In the genomic region with DNA sequence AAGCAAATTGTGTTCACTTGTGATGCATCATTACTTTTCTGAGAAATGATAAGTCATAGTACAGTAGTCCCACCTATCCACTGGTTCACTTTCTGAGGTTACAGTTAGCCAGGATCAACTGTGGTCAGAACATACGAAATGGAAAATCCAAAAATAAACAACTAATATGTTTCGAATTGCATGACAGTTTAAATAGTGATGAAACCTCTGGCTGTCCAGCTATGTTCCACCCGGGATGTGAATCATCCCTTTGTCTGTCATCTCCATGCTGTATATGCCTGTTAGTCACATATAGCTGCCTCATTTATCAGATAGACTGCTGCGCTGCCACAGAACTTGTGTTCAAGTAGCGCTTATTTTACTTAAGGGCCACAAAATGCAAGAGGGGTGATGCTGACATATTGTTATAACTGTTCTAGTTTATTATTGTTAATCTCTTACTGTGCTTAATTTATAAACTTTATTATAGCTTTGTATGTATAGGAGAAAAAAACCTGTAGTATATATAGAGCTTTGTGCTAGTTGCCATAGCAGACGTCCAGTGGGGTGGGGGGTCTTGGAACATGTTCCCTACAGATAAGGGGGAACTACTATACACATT, we compare ENCODE assay signal across 1 cellular context.
TF ChIP-seq lines count a peak whose summit lies in the region.

No MANE protein-coding gene starts in this region.

TF ChIP-seq in K562, 482 proteins besides CTCF, POLR2A, EP300 and RAD21 (continued from another document and continues in another):
- peak; percentile 57; the same call in 1 of the 2 replicates for TF ChIP-seq CC2D1A (IDR thresholded peaks at IDR 0.05)
- TF ChIP-seq NFRKB (IDR thresholded peaks at IDR 0.05; ENCODE audit: low read depth): peak; percentile 52; the same call in 1 of the 2 replicates
- peak; percentile 91 for TF ChIP-seq SMARCB1 (IDR thresholded peaks at IDR 0.05; ENCODE audit: insufficient read length, low read depth)
- TF ChIP-seq ETV1 (tag; conservative IDR thresholded peaks at IDR 0.05; ENCODE audit: low read depth): 0 out of 2 replicates have a peak, but pooled peaks have one; percentile 44
- TF ChIP-seq, protein P1, sequence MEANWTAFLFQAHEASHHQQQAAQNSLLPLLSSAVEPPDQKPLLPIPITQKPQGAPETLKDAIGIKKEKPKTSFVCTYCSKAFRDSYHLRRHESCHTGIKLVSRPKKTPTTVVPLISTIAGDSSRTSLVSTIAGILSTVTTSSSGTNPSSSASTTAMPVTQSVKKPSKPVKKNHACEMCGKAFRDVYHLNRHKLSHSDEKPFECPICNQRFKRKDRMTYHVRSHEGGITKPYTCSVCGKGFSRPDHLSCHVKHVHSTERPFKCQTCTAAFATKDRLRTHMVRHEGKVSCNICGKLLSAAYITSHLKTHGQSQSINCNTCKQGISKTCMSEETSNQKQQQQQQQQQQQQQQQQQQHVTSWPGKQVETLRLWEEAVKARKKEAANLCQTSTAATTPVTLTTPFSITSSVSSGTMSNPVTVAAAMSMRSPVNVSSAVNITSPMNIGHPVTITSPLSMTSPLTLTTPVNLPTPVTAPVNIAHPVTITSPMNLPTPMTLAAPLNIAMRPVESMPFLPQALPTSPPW (CRISPR knock-in tag; IDR thresholded peaks at IDR 0.05): no peak
- TF ChIP-seq TAF15 (IDR thresholded peaks at IDR 0.05; ENCODE audit: low read depth, low read length): no peak
- TF ChIP-seq CREM (IDR thresholded peaks at IDR 0.05; ENCODE audit: low read depth): peak; percentile 74; the same call in 1 of the 2 replicates
- TF ChIP-seq ARHGAP35 (IDR thresholded peaks at IDR 0.05; ENCODE audit: partially characterized antibody): no peak
- TF ChIP-seq ZNF766 (CRISPR knock-in tag; conservative IDR thresholded peaks at IDR 0.05): 0 out of 2 replicates have a peak, but pooled peaks have one; percentile 82
- TF ChIP-seq MEIS2 (IDR thresholded peaks at IDR 0.05; ENCODE audit: partially characterized antibody): peak; percentile 99
- peak; percentile 94 for TF ChIP-seq SMARCE1 (IDR thresholded peaks at IDR 0.05)
- no peak for TF ChIP-seq ZNF696 (CRISPR knock-in tag; conservative IDR thresholded peaks at IDR 0.05)
- peak; percentile 91 for TF ChIP-seq LEF1 (IDR thresholded peaks at IDR 0.05)
- TF ChIP-seq STAT5A (IDR thresholded peaks at IDR 0.05; ENCODE audit: borderline replicate concordance, low read length): peak; percentile 42; the same call in 1 of the 2 replicates
- TF ChIP-seq MEF2D (tag; conservative IDR thresholded peaks at IDR 0.05; ENCODE audit: low read depth): peak; percentile 97
- TF ChIP-seq ESRRA (IDR thresholded peaks at IDR 0.05; ENCODE audit: borderline replicate concordance, low read depth): peak; percentile 15; the same call in 1 of the 2 replicates
- TF ChIP-seq, protein P2, sequence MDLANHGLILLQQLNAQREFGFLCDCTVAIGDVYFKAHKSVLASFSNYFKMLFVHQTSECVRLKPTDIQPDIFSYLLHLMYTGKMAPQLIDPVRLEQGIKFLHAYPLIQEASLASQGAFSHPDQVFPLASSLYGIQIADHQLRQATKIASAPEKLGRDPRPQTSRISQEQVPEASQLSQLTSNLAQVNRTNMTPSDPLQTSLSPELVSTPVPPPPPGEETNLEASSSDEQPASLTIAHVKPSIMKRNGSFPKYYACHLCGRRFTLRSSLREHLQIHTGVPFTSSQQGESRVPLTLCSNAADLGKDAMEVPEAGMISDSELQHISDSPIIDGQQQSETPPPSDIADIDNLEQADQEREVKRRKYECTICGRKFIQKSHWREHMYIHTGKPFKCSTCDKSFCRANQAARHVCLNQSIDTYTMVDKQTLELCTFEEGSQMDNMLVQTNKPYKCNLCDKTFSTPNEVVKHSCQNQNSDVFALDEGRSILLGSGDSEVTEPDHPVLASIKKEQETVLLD (IDR thresholded peaks at IDR 0.05): peak; percentile 43; the same call in 1 of the 2 replicates
- peak; percentile 15; the same call in 1 of the 2 replicates for TF ChIP-seq MTA2 (IDR thresholded peaks at IDR 0.05; ENCODE audit: low read depth)
- TF ChIP-seq BCL6 (CRISPR knock-in tag; IDR thresholded peaks at IDR 0.05): no peak
- peak; percentile 76; the same call in 1 of the 2 replicates for TF ChIP-seq NFE2 (IDR thresholded peaks at IDR 0.05; ENCODE audit: low read depth)
- no peak for TF ChIP-seq ZNF165 (CRISPR knock-in tag; IDR thresholded peaks at IDR 0.05; ENCODE audit: borderline replicate concordance)
- peak in 1 of 2 experiments; percentile 88; a peak in 2 of 4 replicates for TF ChIP-seq TBL1XR1 (IDR thresholded peaks at IDR 0.05; ENCODE audit: low read length in 2 of 2)
- peak; percentile 75 for TF ChIP-seq EP400 (IDR thresholded peaks at IDR 0.05)
- no peak for TF ChIP-seq HDAC8 (tag; IDR thresholded peaks at IDR 0.05)
- TF ChIP-seq FOXM1 (IDR thresholded peaks at IDR 0.05; ENCODE audit: low read depth): peak; percentile 98
- TF ChIP-seq FOXM1 (CRISPR knock-in tag; IDR thresholded peaks at IDR 0.05; ENCODE audit: low read depth): peak; percentile 98
- TF ChIP-seq ZNF583 (CRISPR knock-in tag; IDR thresholded peaks at IDR 0.05): no peak
- TF ChIP-seq, protein P3, sequence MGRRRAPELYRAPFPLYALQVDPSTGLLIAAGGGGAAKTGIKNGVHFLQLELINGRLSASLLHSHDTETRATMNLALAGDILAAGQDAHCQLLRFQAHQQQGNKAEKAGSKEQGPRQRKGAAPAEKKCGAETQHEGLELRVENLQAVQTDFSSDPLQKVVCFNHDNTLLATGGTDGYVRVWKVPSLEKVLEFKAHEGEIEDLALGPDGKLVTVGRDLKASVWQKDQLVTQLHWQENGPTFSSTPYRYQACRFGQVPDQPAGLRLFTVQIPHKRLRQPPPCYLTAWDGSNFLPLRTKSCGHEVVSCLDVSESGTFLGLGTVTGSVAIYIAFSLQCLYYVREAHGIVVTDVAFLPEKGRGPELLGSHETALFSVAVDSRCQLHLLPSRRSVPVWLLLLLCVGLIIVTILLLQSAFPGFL (CRISPR knock-in tag; IDR thresholded peaks at IDR 0.05): 0 out of 2 replicates have a peak, but pooled peaks have one; percentile 34
- no peak for TF ChIP-seq KAT7 (CRISPR knock-in tag; IDR thresholded peaks at IDR 0.05; ENCODE audit: borderline replicate concordance)
- TF ChIP-seq, protein P4, sequence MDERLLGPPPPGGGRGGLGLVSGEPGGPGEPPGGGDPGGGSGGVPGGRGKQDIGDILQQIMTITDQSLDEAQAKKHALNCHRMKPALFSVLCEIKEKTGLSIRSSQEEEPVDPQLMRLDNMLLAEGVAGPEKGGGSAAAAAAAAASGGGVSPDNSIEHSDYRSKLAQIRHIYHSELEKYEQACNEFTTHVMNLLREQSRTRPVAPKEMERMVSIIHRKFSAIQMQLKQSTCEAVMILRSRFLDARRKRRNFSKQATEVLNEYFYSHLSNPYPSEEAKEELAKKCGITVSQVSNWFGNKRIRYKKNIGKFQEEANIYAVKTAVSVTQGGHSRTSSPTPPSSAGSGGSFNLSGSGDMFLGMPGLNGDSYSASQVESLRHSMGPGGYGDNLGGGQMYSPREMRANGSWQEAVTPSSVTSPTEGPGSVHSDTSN (CRISPR knock-in tag; IDR thresholded peaks at IDR 0.05; ENCODE audit: low read depth): no peak
- TF ChIP-seq, protein P4 (tag; conservative IDR thresholded peaks at IDR 0.05; ENCODE audit: low read depth): peak; percentile 96
- peak; percentile 75; the same call in 1 of the 2 replicates for TF ChIP-seq NCOA1 (IDR thresholded peaks at IDR 0.05; ENCODE audit: low read depth)
- TF ChIP-seq RNF2 (IDR thresholded peaks at IDR 0.05): peak; percentile 91
- peak; percentile 36 for TF ChIP-seq TAL1 (IDR thresholded peaks at IDR 0.05)
- TF ChIP-seq LCOR (CRISPR knock-in tag; IDR thresholded peaks at IDR 0.05): peak; percentile 84
- peak in 1 of 2 experiments; percentile 24; a peak in 1 of 3 replicates for TF ChIP-seq CBX3 (IDR thresholded peaks at IDR 0.05; ENCODE audit: borderline replicate concordance in 1 of 2, low read length in 2 of 2)
- no peak for TF ChIP-seq KLF6 (CRISPR knock-in tag; IDR thresholded peaks at IDR 0.05; ENCODE audit: borderline replicate concordance)
- TF ChIP-seq NCOA2 (IDR thresholded peaks at IDR 0.05; ENCODE audit: partially characterized antibody in 2 of 2): peak in 1 of 2 experiments; percentile 77
- peak; percentile 59 for TF ChIP-seq DACH1 (IDR thresholded peaks at IDR 0.05; ENCODE audit: partially characterized antibody)
- TF ChIP-seq KAT2B (IDR thresholded peaks at IDR 0.05; ENCODE audit: low read depth, low read length): no peak
- TF ChIP-seq, protein P5, sequence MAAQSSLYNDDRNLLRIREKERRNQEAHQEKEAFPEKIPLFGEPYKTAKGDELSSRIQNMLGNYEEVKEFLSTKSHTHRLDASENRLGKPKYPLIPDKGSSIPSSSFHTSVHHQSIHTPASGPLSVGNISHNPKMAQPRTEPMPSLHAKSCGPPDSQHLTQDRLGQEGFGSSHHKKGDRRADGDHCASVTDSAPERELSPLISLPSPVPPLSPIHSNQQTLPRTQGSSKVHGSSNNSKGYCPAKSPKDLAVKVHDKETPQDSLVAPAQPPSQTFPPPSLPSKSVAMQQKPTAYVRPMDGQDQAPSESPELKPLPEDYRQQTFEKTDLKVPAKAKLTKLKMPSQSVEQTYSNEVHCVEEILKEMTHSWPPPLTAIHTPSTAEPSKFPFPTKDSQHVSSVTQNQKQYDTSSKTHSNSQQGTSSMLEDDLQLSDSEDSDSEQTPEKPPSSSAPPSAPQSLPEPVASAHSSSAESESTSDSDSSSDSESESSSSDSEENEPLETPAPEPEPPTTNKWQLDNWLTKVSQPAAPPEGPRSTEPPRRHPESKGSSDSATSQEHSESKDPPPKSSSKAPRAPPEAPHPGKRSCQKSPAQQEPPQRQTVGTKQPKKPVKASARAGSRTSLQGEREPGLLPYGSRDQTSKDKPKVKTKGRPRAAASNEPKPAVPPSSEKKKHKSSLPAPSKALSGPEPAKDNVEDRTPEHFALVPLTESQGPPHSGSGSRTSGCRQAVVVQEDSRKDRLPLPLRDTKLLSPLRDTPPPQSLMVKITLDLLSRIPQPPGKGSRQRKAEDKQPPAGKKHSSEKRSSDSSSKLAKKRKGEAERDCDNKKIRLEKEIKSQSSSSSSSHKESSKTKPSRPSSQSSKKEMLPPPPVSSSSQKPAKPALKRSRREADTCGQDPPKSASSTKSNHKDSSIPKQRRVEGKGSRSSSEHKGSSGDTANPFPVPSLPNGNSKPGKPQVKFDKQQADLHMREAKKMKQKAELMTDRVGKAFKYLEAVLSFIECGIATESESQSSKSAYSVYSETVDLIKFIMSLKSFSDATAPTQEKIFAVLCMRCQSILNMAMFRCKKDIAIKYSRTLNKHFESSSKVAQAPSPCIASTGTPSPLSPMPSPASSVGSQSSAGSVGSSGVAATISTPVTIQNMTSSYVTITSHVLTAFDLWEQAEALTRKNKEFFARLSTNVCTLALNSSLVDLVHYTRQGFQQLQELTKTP (IDR thresholded peaks at IDR 0.05; ENCODE audit: low read depth in 1 of 2, partially characterized antibody in 2 of 2): peak; percentile 49 to 81
- TF ChIP-seq ZZZ3 (IDR thresholded peaks at IDR 0.05): no peak
- peak; percentile 72 for TF ChIP-seq TAF9B (IDR thresholded peaks at IDR 0.05; ENCODE audit: partially characterized antibody)
- peak; percentile 63; the same call in 1 of the 2 replicates for TF ChIP-seq MTA3 (IDR thresholded peaks at IDR 0.05; ENCODE audit: borderline replicate concordance)
- TF ChIP-seq EHMT2 (IDR thresholded peaks at IDR 0.05): no peak
- peak; percentile 98 for TF ChIP-seq DPF2 (IDR thresholded peaks at IDR 0.05)
- TF ChIP-seq ZNF175 (CRISPR knock-in tag; IDR thresholded peaks at IDR 0.05; ENCODE audit: low read depth): peak; percentile 55; the same call in 1 of the 2 replicates
- TF ChIP-seq, protein P6, sequence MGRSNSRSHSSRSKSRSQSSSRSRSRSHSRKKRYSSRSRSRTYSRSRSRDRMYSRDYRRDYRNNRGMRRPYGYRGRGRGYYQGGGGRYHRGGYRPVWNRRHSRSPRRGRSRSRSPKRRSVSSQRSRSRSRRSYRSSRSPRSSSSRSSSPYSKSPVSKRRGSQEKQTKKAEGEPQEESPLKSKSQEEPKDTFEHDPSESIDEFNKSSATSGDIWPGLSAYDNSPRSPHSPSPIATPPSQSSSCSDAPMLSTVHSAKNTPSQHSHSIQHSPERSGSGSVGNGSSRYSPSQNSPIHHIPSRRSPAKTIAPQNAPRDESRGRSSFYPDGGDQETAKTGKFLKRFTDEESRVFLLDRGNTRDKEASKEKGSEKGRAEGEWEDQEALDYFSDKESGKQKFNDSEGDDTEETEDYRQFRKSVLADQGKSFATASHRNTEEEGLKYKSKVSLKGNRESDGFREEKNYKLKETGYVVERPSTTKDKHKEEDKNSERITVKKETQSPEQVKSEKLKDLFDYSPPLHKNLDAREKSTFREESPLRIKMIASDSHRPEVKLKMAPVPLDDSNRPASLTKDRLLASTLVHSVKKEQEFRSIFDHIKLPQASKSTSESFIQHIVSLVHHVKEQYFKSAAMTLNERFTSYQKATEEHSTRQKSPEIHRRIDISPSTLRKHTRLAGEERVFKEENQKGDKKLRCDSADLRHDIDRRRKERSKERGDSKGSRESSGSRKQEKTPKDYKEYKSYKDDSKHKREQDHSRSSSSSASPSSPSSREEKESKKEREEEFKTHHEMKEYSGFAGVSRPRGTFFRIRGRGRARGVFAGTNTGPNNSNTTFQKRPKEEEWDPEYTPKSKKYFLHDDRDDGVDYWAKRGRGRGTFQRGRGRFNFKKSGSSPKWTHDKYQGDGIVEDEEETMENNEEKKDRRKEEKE (IDR thresholded peaks at IDR 0.05; ENCODE audit: borderline replicate concordance in 1 of 2, control insufficient read depth in 1 of 2, low read depth in 2 of 2, low read length in 1 of 2): peak in 1 of 2 experiments; percentile 50; a peak in 1 of 4 replicates
- TF ChIP-seq CTBP1 (IDR thresholded peaks at IDR 0.05; ENCODE audit: borderline replicate concordance): peak; percentile 69; the same call in 1 of the 2 replicates
- no peak for TF ChIP-seq HNRNPUL1 (IDR thresholded peaks at IDR 0.05; ENCODE audit: low read length)
- peak; percentile 43 to 66; a peak in 2 of 4 replicates for TF ChIP-seq KDM1A (IDR thresholded peaks at IDR 0.05)
- TF ChIP-seq, protein P7, sequence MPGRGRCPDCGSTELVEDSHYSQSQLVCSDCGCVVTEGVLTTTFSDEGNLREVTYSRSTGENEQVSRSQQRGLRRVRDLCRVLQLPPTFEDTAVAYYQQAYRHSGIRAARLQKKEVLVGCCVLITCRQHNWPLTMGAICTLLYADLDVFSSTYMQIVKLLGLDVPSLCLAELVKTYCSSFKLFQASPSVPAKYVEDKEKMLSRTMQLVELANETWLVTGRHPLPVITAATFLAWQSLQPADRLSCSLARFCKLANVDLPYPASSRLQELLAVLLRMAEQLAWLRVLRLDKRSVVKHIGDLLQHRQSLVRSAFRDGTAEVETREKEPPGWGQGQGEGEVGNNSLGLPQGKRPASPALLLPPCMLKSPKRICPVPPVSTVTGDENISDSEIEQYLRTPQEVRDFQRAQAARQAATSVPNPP (IDR thresholded peaks at IDR 0.05; ENCODE audit: borderline replicate concordance, insufficient read depth, insufficient read length): no peak
- TF ChIP-seq FOS (IDR thresholded peaks at IDR 0.05; ENCODE audit: extremely low read depth, insufficient read length): peak; percentile 63
- peak; percentile 68; the same call in 1 of the 2 replicates for TF ChIP-seq MXI1 (IDR thresholded peaks at IDR 0.05; ENCODE audit: low read depth, low read length)
- no peak for TF ChIP-seq PTBP1 (IDR thresholded peaks at IDR 0.05; ENCODE audit: low read depth, low read length)
- no peak for TF ChIP-seq ZNF717 (CRISPR knock-in tag; IDR thresholded peaks at IDR 0.05)
